13 cellular contexts compared by ENCODE assay signal in genomic region chr3:52025453-52025852, GRCh38. TPM values are rescaled to one million over a fixed set of nuclear protein-coding genes. Genes with fewer than 3 reads are reported as not detected.
DNase-seq lines count a peak whose midpoint lies in the region; ATAC-seq and TF ChIP-seq lines count a peak whose summit lies in the region.
"Had no signal": no experiment of that assay in that cellular context is flagged by ENCODE, and none has a peak within 500 bp of the region (broad histone marks: within the 10 kb centered on the region; RNA-seq: fewer than 3 reads in every experiment).

No MANE protein-coding gene starts in this region.

- no peaks in the 10 kb centered on the region for H3K27me3 ChIP-seq in BLaER1 treated with 17β-estradiol and CSF1 and Interleukin-3, amounts not matched to agents 10 nM and 100 nM
- H3K27me3 ChIP-seq in SK-N-SH (ENCODE audit: insufficient read depth): no peaks in the 10 kb centered on the region
- no peaks in the 10 kb centered on the region for H3K27me3 ChIP-seq in uterus
- H3K27me3 ChIP-seq: hepatocyte, MG63 had no signal

- no peak overlapping the region for H2AFZ ChIP-seq in SK-N-SH (ENCODE audit: low read depth)
- H2AFZ ChIP-seq: hepatocyte had no signal

- CTCF ChIA-PET in SK-N-SH (lab: Yijun Ruan, JAX): interaction anchor here (0.7 to 9.8 kb wide), 6 partner anchors 11 to 215 kb away, joined by 3 to 205 read pairs (median 6); partner anchors contain the start of gene DUSP7

- no peaks in the 10 kb centered on the region for H3K9me3 ChIP-seq in BLaER1 treated with 17β-estradiol and CSF1 and Interleukin-3, amounts not matched to agents 10 nM and 100 nM (replicated peaks in 1 of 11)
- H3K9me3 ChIP-seq in SK-N-SH (no peaks in the 10 kb centered on the region), uterus (no peaks in the 10 kb centered on the region)
- H3K9me3 ChIP-seq: MG63 had no signal

- no peak for ATAC-seq in esophagus mucosa
- ATAC-seq: PC-3 had no signal

- H3K4me1 ChIP-seq in BLaER1 treated with 17β-estradiol and CSF1 and Interleukin-3, amounts not matched to agents 10 nM and 100 nM: peaks cover 61 to 94% (median 82%) of the 10 kb centered on the region in 10 experiments
- H3K4me1 ChIP-seq in SK-N-SH (ENCODE audit: control insufficient read depth in 1 of 2, insufficient read depth in 2 of 2, low read depth in 1 of 2, low read length in 1 of 2): peaks cover 20 to 85% of the 10 kb centered on the region in 2 experiments; a peak in 2 of 4 replicates
- H3K4me1 ChIP-seq in uterus: peaks cover 0 to 20% of the 10 kb centered on the region in 2 donors

- no peaks in the 10 kb centered on the region for H3K36me3 ChIP-seq in BLaER1 treated with 17β-estradiol and CSF1 and Interleukin-3, amounts not matched to agents 10 nM and 100 nM
- no peaks in the 10 kb centered on the region for H3K36me3 ChIP-seq in SK-N-SH (replicated peaks in 1 of 2; ENCODE audit: control insufficient read depth in 1 of 2, insufficient read depth in 2 of 2, low read length in 1 of 2)
- no peaks in the 10 kb centered on the region for H3K36me3 ChIP-seq in uterus
- H3K36me3 ChIP-seq: MG63 had no signal

- no peaks in the 10 kb centered on the region for H3K79me2 ChIP-seq in SK-N-SH (ENCODE audit: insufficient read depth)
- H3K79me2 ChIP-seq: hepatocyte had no signal

- WGBS in SK-N-SH (ENCODE audit: low lambda C conversion rate): 40% methylated on average over 1 of the region's 7 CpGs

- TF ChIP-seq RAD21 in SK-N-SH (IDR thresholded peaks at IDR 0.05; ENCODE audit: low read length): no peak

- H3K4me2 ChIP-seq in BLaER1 treated with 17β-estradiol and CSF1 and Interleukin-3, amounts not matched to agents 10 nM and 100 nM: peak overlapping the region; percentile 20 to 98 (median 86); a peak in 20 of 22 replicates
- H3K4me2 ChIP-seq in SK-N-SH: no peak overlapping the region
- H3K4me2 ChIP-seq: hepatocyte had no signal

- no peak for TF ChIP-seq POLR2A in uterus (IDR thresholded peaks at IDR 0.05)

- intact Hi-C loops in uterus (cut with DNase I; ENCODE audit: low total_unique reads): no loop called here

- H3K4me3 ChIP-seq in BLaER1 treated with 17β-estradiol and CSF1 and Interleukin-3, amounts not matched to agents 10 nM and 100 nM: no peak overlapping the region
- H3K4me3 ChIP-seq in SK-N-SH (ENCODE audit: low read depth in 2 of 2, low read length in 1 of 2) (no peak overlapping the region), uterus (no peak overlapping the region)
- H3K4me3 ChIP-seq: hepatocyte, MG63 had no signal

- no peaks in the 10 kb centered on the region for H3K9me2 ChIP-seq in SK-N-SH

- DNase-seq in SK-N-SH (peak; percentile 77), lung microvascular endothelial cell (ENCODE audit: low read depth in 2 of 2) (peak; percentile 41 to 91), uterus (no peak), mesenteric fat pad (ENCODE audit: low spot score) (no peak)
- DNase-seq: activated T-cell treated with anti-CD3 and anti-CD28 coated beads, Interleukin-2, amount 50 U/mL, for 24 hours; CD8-positive, alpha-beta memory T cell; MG63; NCI-H510A; PC-3; stimulated activated CD4-positive, alpha-beta T cell treated with anti-CD3 and anti-CD28 coated beads, Interleukin-2, amount 100 ng/mL, for 24 hours had no signal

- peaks cover 3% of the 10 kb centered on the region for H3F3A ChIP-seq in SK-N-SH (replicated peaks; ENCODE audit: insufficient read depth)

- peak overlapping the region in 2 of 11 experiments; percentile 4 to 40; a peak in 3 of 22 replicates for H3K27ac ChIP-seq in BLaER1 treated with 17β-estradiol and CSF1 and Interleukin-3, amounts not matched to agents 10 nM and 100 nM
- H3K27ac ChIP-seq in SK-N-SH (ENCODE audit: low read depth in 2 of 2, low read length in 1 of 2) (peak overlapping the region in 1 of 2 experiments; percentile 88; a peak in 2 of 4 replicates), uterus (no peak overlapping the region)
- H3K27ac ChIP-seq: hepatocyte had no signal

- no peaks in the 10 kb centered on the region for H4K20me1 ChIP-seq in BLaER1 treated with 17β-estradiol and CSF1 and Interleukin-3, amounts not matched to agents 10 nM and 100 nM
- H4K20me1 ChIP-seq in SK-N-SH (ENCODE audit: insufficient read depth): no peaks in the 10 kb centered on the region

- POLR2A ChIA-PET in SK-N-SH (lab: Yijun Ruan, JAX): interaction anchor here (0.7 to 9.4 kb wide), 7 partner anchors 10 to 253 kb away, joined by 3 to 218 read pairs (median 10); partner anchors contain the start of genes DUSP7 and WDR82

- no peak for TF ChIP-seq CTCF in SK-N-SH (IDR thresholded peaks at IDR 0.05)
- TF ChIP-seq CTCF in uterus (IDR thresholded peaks at IDR 0.05): no peak

- H3K9ac ChIP-seq in BLaER1 treated with 17β-estradiol and CSF1 and Interleukin-3, amounts not matched to agents 10 nM and 100 nM: no peak overlapping the region
- no peak overlapping the region for H3K9ac ChIP-seq in SK-N-SH

- TF ChIP-seq EP300 in SK-N-SH (IDR thresholded peaks at IDR 0.05; ENCODE audit: borderline replicate concordance in 1 of 2, low read depth in 1 of 2, low read length in 1 of 2): peak in 1 of 2 experiments; percentile 77; a peak in 2 of 4 replicates

TF ChIP-seq in SK-N-SH, 30 proteins besides CTCF, POLR2A, EP300 and RAD21:
- TF ChIP-seq TEAD4 (IDR thresholded peaks at IDR 0.05; ENCODE audit: borderline replicate concordance, insufficient read depth) (no peak), EZH2phosphoT487 (IDR thresholded peaks at IDR 0.05; ENCODE audit: borderline replicate concordance, low read depth) (no peak), GABPA (IDR thresholded peaks at IDR 0.05; ENCODE audit: low read depth) (no peak), CHD2 (IDR thresholded peaks at IDR 0.05; ENCODE audit: low read length, partially characterized antibody) (peak; percentile 62), RCOR1 (IDR thresholded peaks at IDR 0.05; ENCODE audit: low read length) (peak; percentile 13; the same call in 1 of the 2 replicates), MAX (IDR thresholded peaks at IDR 0.05; ENCODE audit: low read depth) (no peak), POLR2AphosphoS5 (IDR thresholded peaks at IDR 0.05; ENCODE audit: low read depth, low read length) (no peak), TCF12 (IDR thresholded peaks at IDR 0.05) (no peak), GATA2 (CRISPR knock-in tag; IDR thresholded peaks at IDR 0.05) (peak; percentile 19; the same call in 1 of the 2 replicates), RFX5 (IDR thresholded peaks at IDR 0.05; ENCODE audit: low read length) (no peak), MXI1 (IDR thresholded peaks at IDR 0.05; ENCODE audit: low read depth, low read length) (peak; percentile 67; the same call in 1 of the 2 replicates), SIN3A (IDR thresholded peaks at IDR 0.05; ENCODE audit: borderline replicate concordance, low read depth, low read length) (no peak), FOXJ3 (CRISPR knock-in tag; IDR thresholded peaks at IDR 0.05) (peak; percentile 87; the same call in 1 of the 2 replicates), NFIC (IDR thresholded peaks at IDR 0.05; ENCODE audit: borderline replicate concordance) (no peak), FOSL2 (IDR thresholded peaks at IDR 0.05; ENCODE audit: borderline replicate concordance, low read depth) (no peak), FOXM1 (IDR thresholded peaks at IDR 0.05; ENCODE audit: low read depth) (no peak), YY1 (IDR thresholded peaks at IDR 0.05; ENCODE audit: low read depth) (no peak)

RNA-seq across cellular contexts. Expression of gene RPL29, which starts 29.8 kb away (rescaled TPM):
- 3,173 and 3,642 TPM in 2 replicates for polyA plus RNA-seq in SK-N-SH (2012; rRNA removed)
- 2,707 and 3,782 TPM in 2 replicates for polyA plus RNA-seq in SK-N-SH (2012; cell fraction: cytosol; rRNA removed)
- 883 and 941 TPM in 2 replicates for polyA plus RNA-seq in SK-N-SH (2012; cell fraction: nucleus; rRNA removed)
- total RNA-seq in lung microvascular endothelial cell (760 and 1,004 TPM in 2 replicates), uterus (1,000 to 10,000 TPM in 3 of 4 donors, 100 to 1,000 TPM in 1; 696 to 2,362 (median 1,238) TPM), esophagus mucosa (1,513 TPM), mesenteric fat pad (948 TPM)

RNA-seq across cellular contexts. Expression of gene DUSP7, which starts 30.9 kb away (rescaled TPM):
- 24.3 and 25.8 TPM in 2 replicates for polyA plus RNA-seq in SK-N-SH (2012; rRNA removed)
- polyA plus RNA-seq in SK-N-SH (2012; cell fraction: cytosol; rRNA removed): 13.1 and 20.1 TPM in 2 replicates
- 14.4 and 15.6 TPM in 2 replicates for polyA plus RNA-seq in SK-N-SH (2012; cell fraction: nucleus; rRNA removed)
- total RNA-seq in lung microvascular endothelial cell: 5.4 and 6.2 TPM in 2 replicates
- total RNA-seq in uterus: 10 to 100 TPM in 3 of 4 donors, 1 to 10 TPM in 1; 5.6 to 39.1 (median 12.3) TPM
- 62.6 TPM for total RNA-seq in esophagus mucosa
- total RNA-seq in mesenteric fat pad: 17.2 TPM

RNA-seq across cellular contexts. Expression of gene ACY1, which starts 42.1 kb away (rescaled TPM):
- polyA plus RNA-seq in SK-N-SH (2012; rRNA removed): 93.0 and 96.2 TPM in 2 replicates
- 44.0 and 62.5 TPM in 2 replicates for polyA plus RNA-seq in SK-N-SH (2012; cell fraction: cytosol; rRNA removed)
- polyA plus RNA-seq in SK-N-SH (2012; cell fraction: nucleus; rRNA removed): 136 and 173 TPM in 2 replicates
- 10.7 and 22.2 TPM in 2 replicates for total RNA-seq in lung microvascular endothelial cell
- 10 to 100 TPM in 2 of 4 donors, 1 to 10 TPM in 1, not detected in 1; 1.3 to 19.0 (median 12.4) TPM for total RNA-seq in uterus
- 27.4 TPM for total RNA-seq in esophagus mucosa
- 35.1 TPM for total RNA-seq in mesenteric fat pad

RNA-seq across cellular contexts. Expression of gene ABHD14A, which starts 50.6 kb away (rescaled TPM):
- 22.1 and 31.5 TPM in 2 replicates for polyA plus RNA-seq in SK-N-SH (2012; rRNA removed)
- 18.6 and 24.8 TPM in 2 replicates for polyA plus RNA-seq in SK-N-SH (2012; cell fraction: cytosol; rRNA removed)
- polyA plus RNA-seq in SK-N-SH (2012; cell fraction: nucleus; rRNA removed): 13.5 and 18.1 TPM in 2 replicates
- total RNA-seq in lung microvascular endothelial cell: 3.1 and 3.4 TPM in 2 replicates
- total RNA-seq in uterus: 10 to 100 TPM in 2 of 4 donors, 1 to 10 TPM in 2; 1.8 to 16.6 (median 10.5) TPM
- total RNA-seq in esophagus mucosa: 4.5 TPM
- total RNA-seq in mesenteric fat pad: 17.7 TPM

RNA-seq across cellular contexts. Expression of gene ABHD14B, which starts 51.6 kb away (rescaled TPM):
- polyA plus RNA-seq in SK-N-SH (2012; rRNA removed): 64.1 and 88.3 TPM in 2 replicates
- 45.6 and 58.3 TPM in 2 replicates for polyA plus RNA-seq in SK-N-SH (2012; cell fraction: cytosol; rRNA removed)
- 45.8 and 64.4 TPM in 2 replicates for polyA plus RNA-seq in SK-N-SH (2012; cell fraction: nucleus; rRNA removed)
- total RNA-seq in lung microvascular endothelial cell (10.0 and 16.7 TPM in 2 replicates), uterus (10 to 100 TPM; 15.6 to 52.4 (median 39.6) TPM), esophagus mucosa (39.6 TPM), mesenteric fat pad (59.5 TPM)

Comparison
In these comparisons a context has a peak if more than half of its experiments do, and no peak if none do; other contexts are left out.
1. DNase-seq: peak in SK-N-SH (single experiment) and lung microvascular endothelial cell (2 of 2); none in uterus (0 of 2) and mesenteric fat pad (single experiment).